Comparison of ENCODE assay signal across 20 cellular contexts in genomic region chr22:19716829-19717105, GRCh38. TPM values are rescaled to one million over a fixed set of nuclear protein-coding genes. Genes with fewer than 3 reads are reported as not detected.
DNase-seq lines count a peak whose midpoint lies in the region; ATAC-seq and TF ChIP-seq lines count a peak whose summit lies in the region.
"Had no signal": no experiment of that assay in that cellular context is flagged by ENCODE, and none has a peak within 500 bp of the region (broad histone marks: within the 10 kb centered on the region; RNA-seq: fewer than 3 reads in every experiment).

No MANE protein-coding gene starts in this region.

- H3K23me2 ChIP-seq in H9 (ENCODE audit: insufficient read length, low read depth, low read length, poor library complexity, severe bottlenecking), result peaks cover 10% of the 10 kb centered on the region

- WGBS in neuronal stem cell (ENCODE audit: extremely low coverage in 2 of 2, insufficient read length in 2 of 2, insufficient replicate concordance in 1 of 2), 2 donors, result no CpG with 5 or more reads among the region's 1 CpG
- no CpG with 5 or more reads among the region's 1 CpG for WGBS in H9 (ENCODE audit: extremely low coverage, insufficient read length, low lambda C conversion rate)

- H3K27ac Mint-ChIP-seq in activated naive CD4-positive, alpha-beta T cell treated with anti-CD3 and anti-CD28 coated beads, Interleukin-2, amount 50 U/mL, for 24 hours, result no peak overlapping the region
- H3K27ac Mint-ChIP-seq in activated naive CD4-positive, alpha-beta T cell treated with anti-CD3 and anti-CD28 coated beads, Interleukin-2, amount 10 ng/mL, durations not matched to agents 7 days and 5 days, result no peak overlapping the region
- no peak overlapping the region for H3K27ac Mint-ChIP-seq in central memory CD8-positive, alpha-beta T cell (ENCODE audit: low read depth)
- no peak overlapping the region for H3K27ac Mint-ChIP-seq in H9

- intact Hi-C loops in lower lobe of right lung (cut with DNase I), result no loop called here

- H3K36me3 Mint-ChIP-seq in activated naive CD4-positive, alpha-beta T cell treated with anti-CD3 and anti-CD28 coated beads, Interleukin-2, amount 50 U/mL, for 24 hours, result peaks cover 2% of the 10 kb centered on the region
- no peaks in the 10 kb centered on the region for H3K36me3 Mint-ChIP-seq in activated naive CD4-positive, alpha-beta T cell treated with anti-CD3 and anti-CD28 coated beads, Interleukin-2, amount 10 ng/mL, durations not matched to agents 7 days and 5 days
- H3K36me3 Mint-ChIP-seq in central memory CD8-positive, alpha-beta T cell (ENCODE audit: insufficient read depth), result peaks cover 2% of the 10 kb centered on the region
- H3K36me3 Mint-ChIP-seq in H9 (ENCODE audit: insufficient read depth in 1 of 3, low read depth in 3 of 3), result peaks cover 7 to 18% (median 12%) of the 10 kb centered on the region in 3 experiments; a peak in 6 of 7 replicates

- H4K8ac ChIP-seq in neuronal stem cell (ENCODE audit: low read depth, low read length) (no peak overlapping the region), H9 (replicated peaks; ENCODE audit: insufficient read length, low read depth, low read length) (no peak overlapping the region)

- H2BK5ac ChIP-seq in neuronal stem cell (ENCODE audit: low read length) (no peak overlapping the region), H9 (ENCODE audit: insufficient read length, low read length) (no peak overlapping the region)

- H3K23ac ChIP-seq in neuronal stem cell (ENCODE audit: low read depth, low read length, poor library complexity), result peak overlapping the region; percentile 65
- no peak overlapping the region for H3K23ac ChIP-seq in H9 (ENCODE audit: insufficient read length, low read depth, low read length)

- H3K56ac ChIP-seq in H9 (ENCODE audit: insufficient read length, low read depth, low read length), result no peak overlapping the region

- POLR2A ChIA-PET in HEK293 (lab: Yijun Ruan, JAX), result interaction anchor here (0.7 to 1.0 kb wide), 4 partner anchors 11 to 237 kb away, joined by 3 to 4 read pairs (median 3); partner anchors contain the start of gene CDC45

- no peak for ATAC-seq in central memory CD8-positive, alpha-beta T cell (replicated peaks; ENCODE audit: extremely low read depth, poor library complexity, severe bottlenecking)
- ATAC-seq in lower lobe of right lung (no peak), GM18868 (IDR thresholded peaks at IDR 0.05; ENCODE audit: unreplicated experiment) (no peak)

- CTCF ChIA-PET in activated naive CD4-positive, alpha-beta T cell treated with anti-CD3 and anti-CD28 coated beads, Interleukin-2, amount 10 ng/mL, durations not matched to agents 7 days and 5 days (lab: Charles Lee), result interaction anchor here (0.9 to 2.8 kb wide), 3 partner anchors 13 to 523 kb away, joined by 3 to 8 read pairs (median 3); no protein-coding TSS in a partner anchor
- CTCF ChIA-PET in HEK293 (lab: Yijun Ruan, JAX), result interaction anchor here (0.5 to 1.9 kb wide), 7 partner anchors 14 to 216 kb away, joined by 3 to 11 read pairs (median 5); no protein-coding TSS in a partner anchor

- H3K79me1 ChIP-seq in neuronal stem cell (ENCODE audit: low read depth, low read length) (peaks cover 8% of the 10 kb centered on the region), H9 (ENCODE audit: insufficient read depth, low read depth, low read length, poor library complexity, severe bottlenecking) (no peaks in the 10 kb centered on the region)

- H3K27me3 ChIP-seq in neuronal stem cell (ENCODE audit: control insufficient read depth in 3 of 3, insufficient read depth in 3 of 3, low read depth in 1 of 3, low read length in 3 of 3), result peaks cover 31 to 80% (median 73%) of the 10 kb centered on the region in 3 experiments
- H3K27me3 ChIP-seq in lower lobe of right lung (ENCODE audit: low read depth), result peaks cover 71% of the 10 kb centered on the region
- H3K27me3 ChIP-seq in H9 (ENCODE audit: insufficient read depth, low read length), result peaks cover 28% of the 10 kb centered on the region; the same call in 1 of the 2 replicates

- H3K4me2 ChIP-seq in neuronal stem cell (ENCODE audit: insufficient read depth, low read length, poor library complexity, severe bottlenecking), result no peak overlapping the region
- H3K4me2 ChIP-seq in H9 (ENCODE audit: insufficient read depth, insufficient read length, low read length), result no peak overlapping the region

- no peak overlapping the region for H3K4ac ChIP-seq in neuronal stem cell (ENCODE audit: low read length)
- no peak overlapping the region for H3K4ac ChIP-seq in H9 (ENCODE audit: low read depth, low read length)

- H2BK15ac ChIP-seq in neuronal stem cell (ENCODE audit: low read length) (no peak overlapping the region), H9 (ENCODE audit: low read depth, low read length) (no peak overlapping the region)

- no peaks in the 10 kb centered on the region for H3K9me3 Mint-ChIP-seq in activated naive CD4-positive, alpha-beta T cell treated with anti-CD3 and anti-CD28 coated beads, Interleukin-2, amount 50 U/mL, for 24 hours
- H3K9me3 Mint-ChIP-seq in activated naive CD4-positive, alpha-beta T cell treated with anti-CD3 and anti-CD28 coated beads, Interleukin-2, amount 10 ng/mL, durations not matched to agents 7 days and 5 days, result no peaks in the 10 kb centered on the region
- H3K9me3 Mint-ChIP-seq in central memory CD8-positive, alpha-beta T cell, result no peaks in the 10 kb centered on the region
- peaks cover 6 to 8% of the 10 kb centered on the region in 2 experiments; a peak in 3 of 5 replicates for H3K9me3 Mint-ChIP-seq in H9

- no peaks in the 10 kb centered on the region; the same call in 1 of the 2 replicates for H3K4me1 ChIP-seq in HEK293 (ENCODE audit: control insufficient read depth, insufficient read depth, low read length)
- peaks cover 8 to 15% of the 10 kb centered on the region in 2 donors for H3K4me1 ChIP-seq in neuronal stem cell (ENCODE audit: control insufficient read depth in 2 of 2, insufficient read depth in 1 of 2, low read depth in 1 of 2, low read length in 2 of 2)
- H3K4me1 ChIP-seq in lower lobe of right lung, result peaks cover 21% of the 10 kb centered on the region
- H3K4me1 ChIP-seq in H9 (ENCODE audit: insufficient read depth, low read length), result peaks cover 2% of the 10 kb centered on the region; the same call in 1 of the 2 replicates

- H3K9me3 ChIP-seq in HEK293 (ENCODE audit: control insufficient read depth, insufficient read depth, low read depth, low read length) (no peaks in the 10 kb centered on the region), neuronal stem cell (replicated peaks in 1 of 2; ENCODE audit: control insufficient read depth in 2 of 2, insufficient read depth in 1 of 2, low read depth in 1 of 2, low read length in 2 of 2) (peaks cover 9 to 14% of the 10 kb centered on the region in 2 donors), lower lobe of right lung (no peaks in the 10 kb centered on the region), H9 (ENCODE audit: control insufficient read depth, low read depth, low read length) (no peaks in the 10 kb centered on the region)

- H2BK12ac ChIP-seq in neuronal stem cell (ENCODE audit: low read length) (no peak overlapping the region), H9 (ENCODE audit: insufficient read length, low read depth, low read length) (no peak overlapping the region)

- H2BK120ac ChIP-seq in neuronal stem cell (ENCODE audit: low read depth, low read length) (no peak overlapping the region), H9 (ENCODE audit: low read depth, low read length, poor library complexity, severe bottlenecking) (no peak overlapping the region)

- H3K36me3 ChIP-seq in HEK293 (ENCODE audit: control insufficient read depth in 2 of 2, insufficient read depth in 1 of 2, low read length in 2 of 2) (peaks cover 0 to 25% of the 10 kb centered on the region in 2 experiments; a peak in 1 of 3 replicates), neuronal stem cell (replicated peaks in 1 of 2; ENCODE audit: control insufficient read depth in 2 of 2, insufficient read depth in 2 of 2, low read length in 2 of 2) (peaks cover 0 to 7% of the 10 kb centered on the region in 2 donors), lower lobe of right lung (no peaks in the 10 kb centered on the region)

- DNase-seq in activated naive CD4-positive, alpha-beta T cell treated with anti-CD3 and anti-CD28 coated beads, Interleukin-2, amount 10 ng/mL, durations not matched to agents 7 days and 5 days, result no peak
- DNase-seq in central memory CD8-positive, alpha-beta T cell (ENCODE audit: low spot score in 2 of 2), result no peak
- DNase-seq in neuronal stem cell (ENCODE audit: low spot score), result no peak
- DNase-seq in lower lobe of right lung, result no peak
- DNase-seq in H9, result no peak
- DNase-seq: EL, GF-D8, KBM-7, MM.1S, NCI-H1048, NCI-H1417 treated with DMSO at 0.1 percent for 48 hours, NCI-H187, NCI-H446, NCI-H526, OCI-M1 had no signal

- H3K4me3 Mint-ChIP-seq in activated naive CD4-positive, alpha-beta T cell treated with anti-CD3 and anti-CD28 coated beads, Interleukin-2, amount 50 U/mL, for 24 hours, result peak overlapping the region; percentile 30
- no peak overlapping the region for H3K4me3 Mint-ChIP-seq in activated naive CD4-positive, alpha-beta T cell treated with anti-CD3 and anti-CD28 coated beads, Interleukin-2, amount 10 ng/mL, durations not matched to agents 7 days and 5 days
- H3K4me3 Mint-ChIP-seq in central memory CD8-positive, alpha-beta T cell, result peak overlapping the region; percentile 73
- no peak overlapping the region for H3K4me3 Mint-ChIP-seq in H9

- H3K4me1 Mint-ChIP-seq in activated naive CD4-positive, alpha-beta T cell treated with anti-CD3 and anti-CD28 coated beads, Interleukin-2, amount 50 U/mL, for 24 hours, result peaks cover 11% of the 10 kb centered on the region
- peaks cover 9% of the 10 kb centered on the region for H3K4me1 Mint-ChIP-seq in activated naive CD4-positive, alpha-beta T cell treated with anti-CD3 and anti-CD28 coated beads, Interleukin-2, amount 10 ng/mL, durations not matched to agents 7 days and 5 days
- H3K4me1 Mint-ChIP-seq in central memory CD8-positive, alpha-beta T cell, result no peaks in the 10 kb centered on the region
- peaks cover 15 to 28% of the 10 kb centered on the region in 2 experiments for H3K4me1 Mint-ChIP-seq in H9

- H3K27ac ChIP-seq in HEK293 (ENCODE audit: extremely low read depth, low read depth, low read length) (no peak overlapping the region), neuronal stem cell (replicated peaks; ENCODE audit: low read length) (no peak overlapping the region), lower lobe of right lung (no peak overlapping the region), H9 (ENCODE audit: insufficient read length, low read depth, low read length) (no peak overlapping the region)
- H3K27ac ChIP-seq: C4-2B had no signal

- no peaks in the 10 kb centered on the region for H3K79me2 ChIP-seq in H9 (ENCODE audit: insufficient read depth, low read length)

- H2BK20ac ChIP-seq in H9 (ENCODE audit: low read depth, low read length, poor library complexity, severe bottlenecking), result no peak overlapping the region

- TF ChIP-seq CTCF in HEK293 (tag by site-specific recombination; IDR thresholded peaks at IDR 0.05) (no peak), lower lobe of right lung (IDR thresholded peaks at IDR 0.05) (no peak), H9 (conservative IDR thresholded peaks at IDR 0.05) (no peak)

- H3T11ph ChIP-seq in H9 (ENCODE audit: low read length), result no peak overlapping the region

- H3K14ac ChIP-seq in neuronal stem cell (ENCODE audit: low read length) (peak overlapping the region; percentile 38), H9 (ENCODE audit: insufficient read depth, low read length) (no peak overlapping the region; the same call in 1 of the 2 replicates)

- no peak overlapping the region for H3K9ac ChIP-seq in neuronal stem cell (ENCODE audit: low read depth, low read length, poor library complexity)
- no peak overlapping the region for H3K9ac ChIP-seq in H9 (ENCODE audit: extremely low read depth, insufficient read length, low read length)

- H2AK5ac ChIP-seq in neuronal stem cell (ENCODE audit: low read depth, low read length), result peak overlapping the region; percentile 56
- no peak overlapping the region for H2AK5ac ChIP-seq in H9 (ENCODE audit: insufficient read length, low read length)

- no peak overlapping the region for H2AFZ ChIP-seq in neuronal stem cell (ENCODE audit: low read length)
- no peak overlapping the region for H2AFZ ChIP-seq in H9 (ENCODE audit: low read length)

- H3K27me3 Mint-ChIP-seq in activated naive CD4-positive, alpha-beta T cell treated with anti-CD3 and anti-CD28 coated beads, Interleukin-2, amount 50 U/mL, for 24 hours, result peaks cover 22% of the 10 kb centered on the region
- H3K27me3 Mint-ChIP-seq in activated naive CD4-positive, alpha-beta T cell treated with anti-CD3 and anti-CD28 coated beads, Interleukin-2, amount 10 ng/mL, durations not matched to agents 7 days and 5 days, result peaks cover 88% of the 10 kb centered on the region
- H3K27me3 Mint-ChIP-seq in central memory CD8-positive, alpha-beta T cell, result peaks cover 43% of the 10 kb centered on the region
- peaks cover 79% of the 10 kb centered on the region for H3K27me3 Mint-ChIP-seq in H9 (ENCODE audit: low read depth)

- H3K4me3 ChIP-seq in HEK293 (ENCODE audit: low read depth, low read length), result no peak overlapping the region
- no peak overlapping the region for H3K4me3 ChIP-seq in neuronal stem cell (ENCODE audit: low read length in 2 of 2)
- no peak overlapping the region for H3K4me3 ChIP-seq in lower lobe of right lung

- H3K18ac ChIP-seq in neuronal stem cell (ENCODE audit: low read length), result no peak overlapping the region
- no peak overlapping the region for H3K18ac ChIP-seq in H9 (ENCODE audit: insufficient read length, low read depth, low read length)

- no peak overlapping the region for H4K91ac ChIP-seq in neuronal stem cell (ENCODE audit: low read depth, low read length, poor library complexity)
- H4K91ac ChIP-seq in H9 (ENCODE audit: insufficient read length, low read depth, low read length), result no peak overlapping the region

- peaks cover 2% of the 10 kb centered on the region for H4K20me1 ChIP-seq in H9 (ENCODE audit: control insufficient read depth, insufficient read depth, insufficient read length)

- H4K5ac ChIP-seq in H9 (ENCODE audit: insufficient read length, low read depth, low read length), result no peak overlapping the region

RNA-seq across cellular contexts. Expression of gene SEPTIN5, which starts 2.5 kb away (rescaled TPM):
- 23.1 TPM for polyA plus RNA-seq in neuronal stem cell (2013, experiment 1 of 2)
- polyA plus RNA-seq in neuronal stem cell (2013, experiment 2 of 2), result 21.3 TPM
- total RNA-seq in lower lobe of right lung (9.3 TPM), H9 (2021) (17.7 and 17.8 TPM in 2 replicates)

RNA-seq across cellular contexts. Expression of gene GP1BB, which starts 6.6 kb away (rescaled TPM):
- polyA plus RNA-seq in neuronal stem cell (2013, experiment 1 of 2), result 2.5 TPM
- polyA plus RNA-seq in neuronal stem cell (2013, experiment 2 of 2), result 2.6 TPM
- total RNA-seq in lower lobe of right lung (2.8 TPM), H9 (2021) (2.4 and 3.4 TPM in 2 replicates)

RNA-seq across cellular contexts. Expression of gene TBX1, which starts 43.8 kb away (rescaled TPM):
- 0.31 TPM for polyA plus RNA-seq in neuronal stem cell (2013, experiment 1 of 2)
- polyA plus RNA-seq in neuronal stem cell (2013, experiment 2 of 2), result 0.26 TPM
- total RNA-seq in lower lobe of right lung (13.5 TPM), H9 (2021) (2.2 and 2.5 TPM in 2 replicates)
- total RNA-seq: H4 had no signal

Comparison
In these comparisons a context has a peak if more than half of its experiments do, and no peak if none do; other contexts are left out.
1. H3K4me3 Mint-ChIP-seq: peak in activated naive CD4-positive, alpha-beta T cell treated with anti-CD3 and anti-CD28 coated beads, Interleukin-2, amount 50 U/mL, for 24 hours (single experiment) and central memory CD8-positive, alpha-beta T cell (single experiment); none in activated naive CD4-positive, alpha-beta T cell treated with anti-CD3 and anti-CD28 coated beads, Interleukin-2, amount 10 ng/mL, durations not matched to agents 7 days and 5 days (single experiment) and H9 (0 of 2).